In the genomic region with DNA sequence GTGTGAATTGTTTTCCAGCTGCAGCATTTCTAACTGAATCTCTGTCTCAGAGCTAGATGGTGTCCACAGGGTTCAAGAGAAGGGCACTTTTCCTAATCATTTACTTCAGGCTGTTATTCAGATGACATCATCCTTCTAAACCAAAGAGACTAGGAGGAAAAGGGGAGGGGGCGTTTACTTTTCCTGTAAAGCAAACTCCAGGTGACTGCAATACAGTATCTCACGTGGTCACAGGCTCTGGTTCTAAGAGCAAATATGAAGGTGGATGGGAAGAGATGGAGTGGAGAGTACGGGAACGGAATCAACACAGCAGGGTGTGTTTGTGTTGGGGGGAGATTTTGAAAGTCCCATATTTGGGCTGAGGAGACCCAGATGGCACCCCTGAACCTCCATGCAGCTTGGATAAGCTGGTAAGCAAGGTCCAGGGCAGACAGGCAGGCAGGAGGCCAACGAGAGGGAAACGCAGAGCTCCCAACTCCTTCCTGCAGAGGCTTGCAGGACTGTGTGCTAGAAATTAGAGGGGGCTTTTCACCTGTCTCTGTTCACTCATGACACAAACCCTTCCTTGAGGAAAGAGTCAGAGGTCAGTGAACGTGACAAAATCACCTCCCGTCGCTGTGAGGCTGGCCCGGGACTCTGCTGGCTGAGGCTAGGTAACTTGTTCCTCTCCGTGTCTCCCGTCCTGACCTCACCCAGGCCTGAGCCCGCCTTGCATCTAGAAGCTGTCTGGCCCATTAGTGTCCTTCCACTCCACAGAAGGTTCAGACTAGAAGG, we compare ENCODE assay signal across 1 cellular context.
TF ChIP-seq lines count a peak whose summit lies in the region.

No MANE protein-coding gene starts in this region.

TF ChIP-seq in K562, 482 proteins besides CTCF, POLR2A, EP300 and RAD21 (continued from another document and continues in another):
- TF ChIP-seq ZNF592 (IDR thresholded peaks at IDR 0.05) (peak; percentile 62), ZC3H11A (IDR thresholded peaks at IDR 0.05; ENCODE audit: low read depth, low read length) (no peak), TEAD1 (CRISPR knock-in tag; IDR thresholded peaks at IDR 0.05) (no peak), MGA (IDR thresholded peaks at IDR 0.05) (peak; percentile 77), USF2 (CRISPR knock-in tag; IDR thresholded peaks at IDR 0.05) (peak; percentile 60), E2F3 (CRISPR knock-in tag; IDR thresholded peaks at IDR 0.05) (0 out of 2 replicates have a peak, but pooled peaks have one; percentile 19), KAT2B (IDR thresholded peaks at IDR 0.05; ENCODE audit: low read depth, low read length) (no peak), PCBP2 (IDR thresholded peaks at IDR 0.05; ENCODE audit: low read depth, low read length, poor library complexity, severe bottlenecking) (no peak), CBX2 (IDR thresholded peaks at IDR 0.05; ENCODE audit: insufficient read depth, low read length, poor library complexity, severe bottlenecking) (no peak), DIDO1 (tag; IDR thresholded peaks at IDR 0.05; ENCODE audit: low read depth) (no peak), RAD51 (IDR thresholded peaks at IDR 0.05; ENCODE audit: borderline replicate concordance, low read depth) (peak; percentile 68; the same call in 1 of the 2 replicates), ARID1B (IDR thresholded peaks at IDR 0.05) (peak; percentile 46; the same call in 1 of the 2 replicates), PBX2 (CRISPR knock-in tag; IDR thresholded peaks at IDR 0.05; ENCODE audit: low read depth) (no peak), PBX2 (tag; conservative IDR thresholded peaks at IDR 0.05; ENCODE audit: low read depth) (0 out of 2 replicates have a peak, but pooled peaks have one; percentile 14), JUND (IDR thresholded peaks at IDR 0.05; ENCODE audit: borderline replicate concordance, low read depth, low read length) (peak; percentile 73), JUND (tag; IDR thresholded peaks at IDR 0.05; ENCODE audit: borderline replicate concordance, low read depth, low read length) (peak; percentile 30; the same call in 1 of the 3 replicates), MNT (conservative IDR thresholded peaks at IDR 0.05) (peak in 1 of 2 experiments; percentile 35; a peak in 1 of 4 replicates), HDAC2 (IDR thresholded peaks at IDR 0.05) (0 out of 2 replicates have a peak, but pooled peaks have one; percentile 13), CBFA2T2 (conservative IDR thresholded peaks at IDR 0.05) (0 out of 2 replicates have a peak, but pooled peaks have one; percentile 12), DPF2 (IDR thresholded peaks at IDR 0.05) (0 out of 2 replicates have a peak, but pooled peaks have one; percentile 42)
- TF ChIP-seq, protein P1, sequence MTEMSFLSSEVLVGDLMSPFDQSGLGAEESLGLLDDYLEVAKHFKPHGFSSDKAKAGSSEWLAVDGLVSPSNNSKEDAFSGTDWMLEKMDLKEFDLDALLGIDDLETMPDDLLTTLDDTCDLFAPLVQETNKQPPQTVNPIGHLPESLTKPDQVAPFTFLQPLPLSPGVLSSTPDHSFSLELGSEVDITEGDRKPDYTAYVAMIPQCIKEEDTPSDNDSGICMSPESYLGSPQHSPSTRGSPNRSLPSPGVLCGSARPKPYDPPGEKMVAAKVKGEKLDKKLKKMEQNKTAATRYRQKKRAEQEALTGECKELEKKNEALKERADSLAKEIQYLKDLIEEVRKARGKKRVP (CRISPR knock-in tag; IDR thresholded peaks at IDR 0.05) = no peak
- TF ChIP-seq, protein P2, sequence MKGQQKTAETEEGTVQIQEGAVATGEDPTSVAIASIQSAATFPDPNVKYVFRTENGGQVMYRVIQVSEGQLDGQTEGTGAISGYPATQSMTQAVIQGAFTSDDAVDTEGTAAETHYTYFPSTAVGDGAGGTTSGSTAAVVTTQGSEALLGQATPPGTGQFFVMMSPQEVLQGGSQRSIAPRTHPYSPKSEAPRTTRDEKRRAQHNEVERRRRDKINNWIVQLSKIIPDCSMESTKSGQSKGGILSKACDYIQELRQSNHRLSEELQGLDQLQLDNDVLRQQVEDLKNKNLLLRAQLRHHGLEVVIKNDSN (CRISPR knock-in tag; IDR thresholded peaks at IDR 0.05) = 0 out of 2 replicates have a peak, but pooled peaks have one; percentile 8
- TF ChIP-seq, protein P3, sequence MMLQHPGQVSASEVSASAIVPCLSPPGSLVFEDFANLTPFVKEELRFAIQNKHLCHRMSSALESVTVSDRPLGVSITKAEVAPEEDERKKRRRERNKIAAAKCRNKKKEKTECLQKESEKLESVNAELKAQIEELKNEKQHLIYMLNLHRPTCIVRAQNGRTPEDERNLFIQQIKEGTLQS (IDR thresholded peaks at IDR 0.05) = peak; percentile 93
- TF ChIP-seq, protein P3 (CRISPR knock-in tag; conservative IDR thresholded peaks at IDR 0.05) = no peak
